Comparison of ENCODE assay signal across 8 cellular contexts in genomic region chr3:51940648-51941421, GRCh38. TPM values are rescaled to one million over a fixed set of nuclear protein-coding genes. Genes with fewer than 3 reads are reported as not detected.
DNase-seq lines count a peak whose midpoint lies in the region; ATAC-seq and TF ChIP-seq lines count a peak whose summit lies in the region.

No MANE protein-coding gene starts in this region.

- no peaks in the 10 kb centered on the region for H3K9me2 ChIP-seq in HCT116 (ENCODE audit: insufficient read depth)

- no peak for TF ChIP-seq POLR2A in HCT116 (IDR thresholded peaks at IDR 0.05; ENCODE audit: borderline replicate concordance, extremely low read depth, insufficient read depth, insufficient read length)

- no peaks in the 10 kb centered on the region for H3K27me3 Mint-ChIP-seq in activated CD8-positive, alpha-beta memory T cell treated with anti-CD3 and anti-CD28 coated beads, Interleukin-2, amount 10 ng/mL, durations not matched to agents 7 days and 5 days
- H3K27me3 Mint-ChIP-seq in stimulated activated naive CD8-positive, alpha-beta T cell treated with anti-CD3 and anti-CD28 coated beads, Interleukin-15, amount 100 ng/mL, for 72 hours: no peaks in the 10 kb centered on the region

- H3K9me3 Mint-ChIP-seq in activated CD8-positive, alpha-beta memory T cell treated with anti-CD3 and anti-CD28 coated beads, Interleukin-2, amount 10 ng/mL, durations not matched to agents 7 days and 5 days (ENCODE audit: low read depth): no peaks in the 10 kb centered on the region
- H3K9me3 Mint-ChIP-seq in stimulated activated naive CD8-positive, alpha-beta T cell treated with anti-CD3 and anti-CD28 coated beads, Interleukin-15, amount 100 ng/mL, for 72 hours: no peaks in the 10 kb centered on the region

- intact Hi-C loops in HCT116 (cut with micrococcal nuclease): loop anchor here (5.0 kb wide), 1 partner anchor 211 kb away; the partner anchor contains the start of gene POC1A

- H2AFZ ChIP-seq in HCT116 (ENCODE audit: low read depth, low read length, poor library complexity, severe bottlenecking): no peak overlapping the region

- 0 out of 2 replicates have a peak, but pooled peaks cover 4% of the 10 kb centered on the region for H4K20me1 ChIP-seq in HCT116 (ENCODE audit: insufficient read depth)

- CTCF ChIA-PET in HCT116 (lab: Charles Lee): interaction anchor here (0.6 to 2.4 kb wide), 9 partner anchors 22 to 269 kb away, joined by 3 to 46 read pairs (median 3); partner anchors contain the start of genes ABHD14A, ABHD14B, ACY1 and IQCF1
- CTCF ChIA-PET in activated CD8-positive, alpha-beta memory T cell treated with anti-CD3 and anti-CD28 coated beads, Interleukin-2, amount 10 ng/mL, durations not matched to agents 7 days and 5 days (lab: Charles Lee): interaction anchor here (0.8 to 4.9 kb wide), 14 partner anchors 14 to 259 kb away, joined by 3 to 65 read pairs (median 6); partner anchors contain the start of genes ABHD14A, ABHD14B, ACY1 and GPR62

- peak overlapping the region; percentile 82 to 89 for H3K4me3 ChIP-seq in HCT116 (replicated peaks in 1 of 2; ENCODE audit: low read depth in 1 of 2, low read length in 2 of 2)
- peak overlapping the region; percentile 90 for H3K4me3 ChIP-seq in iPS-18a (ENCODE audit: low read length)

- H3K4me2 ChIP-seq in HCT116 (ENCODE audit: low read length): peak overlapping the region; percentile 100

- peak overlapping the region; percentile 66 for H3K27ac Mint-ChIP-seq in activated CD8-positive, alpha-beta memory T cell treated with anti-CD3 and anti-CD28 coated beads, Interleukin-2, amount 10 ng/mL, durations not matched to agents 7 days and 5 days
- H3K27ac Mint-ChIP-seq in stimulated activated naive CD8-positive, alpha-beta T cell treated with anti-CD3 and anti-CD28 coated beads, Interleukin-15, amount 100 ng/mL, for 72 hours: peak overlapping the region; percentile 28 to 83

- no peak for DNase-seq in HCT116 (ENCODE audit: low read depth, low spot score)
- peak; percentile 39 for DNase-seq in activated CD8-positive, alpha-beta memory T cell treated with anti-CD3 and anti-CD28 coated beads, Interleukin-2, amount 10 ng/mL, durations not matched to agents 7 days and 5 days
- peak in 1 of 2 donors; percentile 8 for DNase-seq in stimulated activated naive CD8-positive, alpha-beta T cell treated with anti-CD3 and anti-CD28 coated beads, Interleukin-15, amount 100 ng/mL, for 72 hours
- DNase-seq in stimulated activated CD4-positive, alpha-beta T cell treated with anti-CD3 and anti-CD28 coated beads, Interleukin-4, amount 100 ng/mL, for 4 hours: no peak
- DNase-seq in COR-L47 (lab: John Stamatoyannopoulos, UW): no peak

- peak overlapping the region; percentile 62 for H3K27ac ChIP-seq in HCT116 (ENCODE audit: low read depth, low read length)
- H3K27ac ChIP-seq in iPS-18a (ENCODE audit: low read length): no peak overlapping the region

- TF ChIP-seq RAD21 in HCT116 (IDR thresholded peaks at IDR 0.05; ENCODE audit: low read depth): no peak

- H3K27me3 ChIP-seq in HCT116 (ENCODE audit: insufficient read depth, low read length): no peaks in the 10 kb centered on the region
- no peaks in the 10 kb centered on the region for H3K27me3 ChIP-seq in iPS-18a (ENCODE audit: control insufficient read depth, insufficient read depth, low read length)

- H3K9ac ChIP-seq in HCT116 (ENCODE audit: low read length) (peak overlapping the region; percentile 85), iPS-18a (ENCODE audit: low read length) (peak overlapping the region; percentile 83)

- H3K36me3 ChIP-seq in HCT116 (ENCODE audit: control insufficient read depth in 1 of 2, insufficient read depth in 2 of 2, low read length in 2 of 2) (peaks cover 10 to 35% of the 10 kb centered on the region in 2 experiments), iPS-18a (ENCODE audit: control insufficient read depth, low read depth, low read length) (peaks cover 34% of the 10 kb centered on the region)

- RAD21 ChIA-PET in HCT116 (lab: Charles Lee; ENCODE audit: low non-redundant PET in 1 of 2, low total read pairs in 2 of 2, uncharacterized antibody in 2 of 2, unreplicated experiment in 2 of 2): interaction anchor here in 1 of 2 experiments (0.7 to 1.8 kb wide), 2 partner anchors 113 to 116 kb away, joined by 3 to 5 read pairs; no protein-coding TSS in a partner anchor

- peaks cover 23 to 29% of the 10 kb centered on the region in 2 experiments for H3K4me1 ChIP-seq in HCT116 (ENCODE audit: control insufficient read depth in 1 of 2, insufficient read depth in 2 of 2, low read length in 2 of 2)
- H3K4me1 ChIP-seq in iPS-18a (ENCODE audit: control insufficient read depth, low read depth, low read length): peaks cover 5% of the 10 kb centered on the region

- H3K4me3 Mint-ChIP-seq in activated CD8-positive, alpha-beta memory T cell treated with anti-CD3 and anti-CD28 coated beads, Interleukin-2, amount 10 ng/mL, durations not matched to agents 7 days and 5 days: peak overlapping the region; percentile 80
- peak overlapping the region; percentile 82 to 91 for H3K4me3 Mint-ChIP-seq in stimulated activated naive CD8-positive, alpha-beta T cell treated with anti-CD3 and anti-CD28 coated beads, Interleukin-15, amount 100 ng/mL, for 72 hours

- H3K4me1 Mint-ChIP-seq in activated CD8-positive, alpha-beta memory T cell treated with anti-CD3 and anti-CD28 coated beads, Interleukin-2, amount 10 ng/mL, durations not matched to agents 7 days and 5 days: peaks cover 46% of the 10 kb centered on the region
- peaks cover 56% of the 10 kb centered on the region for H3K4me1 Mint-ChIP-seq in stimulated activated naive CD8-positive, alpha-beta T cell treated with anti-CD3 and anti-CD28 coated beads, Interleukin-15, amount 100 ng/mL, for 72 hours

- no peak for ATAC-seq in HCT116
- no peak for ATAC-seq in activated CD8-positive, alpha-beta memory T cell treated with anti-CD3 and anti-CD28 coated beads, Interleukin-2, amount 10 ng/mL, durations not matched to agents 7 days and 5 days
- ATAC-seq in stimulated activated naive CD8-positive, alpha-beta T cell treated with anti-CD3 and anti-CD28 coated beads, Interleukin-15, amount 100 ng/mL, for 72 hours: no peak
- no peak for ATAC-seq in esophagus mucosa
- no peak for ATAC-seq in GM18498 (IDR thresholded peaks at IDR 0.05; ENCODE audit: unreplicated experiment)

- peaks cover 51% of the 10 kb centered on the region for H3K79me2 ChIP-seq in HCT116 (ENCODE audit: insufficient read depth, low read length)

- BruUV-seq in HCT116 (replicated peaks; lab: Mats Ljungman, UMichigan): TSS peak; percentile 66

- no peak for TF ChIP-seq CTCF in HCT116 (IDR thresholded peaks at IDR 0.05 in 2 of 3, conservative IDR thresholded peaks at IDR 0.05 in 1 of 3; ENCODE audit: borderline replicate concordance in 1 of 3, insufficient read depth in 1 of 3, low read depth in 2 of 3, low read length in 2 of 3)

- POLR2A ChIA-PET in HCT116 (lab: Charles Lee): interaction anchor here (1.5 to 2.3 kb wide), 3 partner anchors 32 to 44 kb away, joined by 3 to 16 read pairs (median 5); partner anchors contain the start of genes ABHD14B and ACY1

- H3K9me3 ChIP-seq in HCT116 (ENCODE audit: control insufficient read depth in 1 of 2, insufficient read depth in 1 of 2, low read depth in 1 of 2, low read length in 2 of 2) (no peaks in the 10 kb centered on the region), iPS-18a (ENCODE audit: control insufficient read depth, low read depth, low read length) (no peaks in the 10 kb centered on the region)

- H3K36me3 Mint-ChIP-seq in activated CD8-positive, alpha-beta memory T cell treated with anti-CD3 and anti-CD28 coated beads, Interleukin-2, amount 10 ng/mL, durations not matched to agents 7 days and 5 days: peaks cover 14% of the 10 kb centered on the region

TF ChIP-seq in HCT116, 20 proteins besides CTCF, POLR2A, EP300 and RAD21 (continues in another document):
- TF ChIP-seq EZH2 (IDR thresholded peaks at IDR 0.05): no peak
- no peak for TF ChIP-seq SP1 (IDR thresholded peaks at IDR 0.05; ENCODE audit: low read depth)

RNA-seq across cellular contexts. Expression of gene RRP9, which starts 0.9 kb away (rescaled TPM):
- total RNA-seq in HCT116 (2021; ENCODE audit: unreplicated experiment): 71.3 TPM
- 54.7 and 62.5 TPM in 2 replicates for polyA plus RNA-seq in HCT116 (2012)
- 10 to 100 TPM; 25.4 to 38.0 TPM for total RNA-seq in activated CD8-positive, alpha-beta memory T cell treated with anti-CD3 and anti-CD28 coated beads, Interleukin-2, amount 10 ng/mL, durations not matched to agents 7 days and 5 days
- 18.6 TPM for total RNA-seq in esophagus mucosa

RNA-seq across cellular contexts. Expression of gene PARP3, which starts 1.3 kb away (rescaled TPM):
- total RNA-seq in HCT116 (2021; ENCODE audit: unreplicated experiment): 17.5 TPM
- 22.8 and 26.5 TPM in 2 replicates for polyA plus RNA-seq in HCT116 (2012)
- 10 to 100 TPM; 15.8 to 19.0 TPM for total RNA-seq in activated CD8-positive, alpha-beta memory T cell treated with anti-CD3 and anti-CD28 coated beads, Interleukin-2, amount 10 ng/mL, durations not matched to agents 7 days and 5 days
- total RNA-seq in esophagus mucosa: 5.7 TPM

RNA-seq across cellular contexts. Expression of gene GPR62, which starts 14.3 kb away (rescaled TPM):
- not detected for total RNA-seq in HCT116 (2021; ENCODE audit: unreplicated experiment)
- 0.09 TPM in 1 of 2 replicates, not detected in the other for polyA plus RNA-seq in HCT116 (2012)
- total RNA-seq in activated CD8-positive, alpha-beta memory T cell treated with anti-CD3 and anti-CD28 coated beads, Interleukin-2, amount 10 ng/mL, durations not matched to agents 7 days and 5 days: not detected
- total RNA-seq in esophagus mucosa: not detected

RNA-seq across cellular contexts. Expression of gene PCBP4, which starts 26.4 kb away (rescaled TPM):
- total RNA-seq in HCT116 (2021; ENCODE audit: unreplicated experiment) (48.8 TPM), esophagus mucosa (11.5 TPM)
- 42.2 and 47.3 TPM in 2 replicates for polyA plus RNA-seq in HCT116 (2012)
- 10 to 100 TPM; 11.4 to 21.1 TPM for total RNA-seq in activated CD8-positive, alpha-beta memory T cell treated with anti-CD3 and anti-CD28 coated beads, Interleukin-2, amount 10 ng/mL, durations not matched to agents 7 days and 5 days

RNA-seq across cellular contexts. Expression of gene ABHD14B, which starts 33.0 kb away (rescaled TPM):
- total RNA-seq in HCT116 (2021; ENCODE audit: unreplicated experiment): 80.9 TPM
- polyA plus RNA-seq in HCT116 (2012): 115 and 123 TPM in 2 replicates
- 10 to 100 TPM; 36.2 to 36.7 TPM for total RNA-seq in activated CD8-positive, alpha-beta memory T cell treated with anti-CD3 and anti-CD28 coated beads, Interleukin-2, amount 10 ng/mL, durations not matched to agents 7 days and 5 days
- 39.6 TPM for total RNA-seq in esophagus mucosa
